8 cellular contexts compared by ENCODE assay signal in the genomic region with DNA sequence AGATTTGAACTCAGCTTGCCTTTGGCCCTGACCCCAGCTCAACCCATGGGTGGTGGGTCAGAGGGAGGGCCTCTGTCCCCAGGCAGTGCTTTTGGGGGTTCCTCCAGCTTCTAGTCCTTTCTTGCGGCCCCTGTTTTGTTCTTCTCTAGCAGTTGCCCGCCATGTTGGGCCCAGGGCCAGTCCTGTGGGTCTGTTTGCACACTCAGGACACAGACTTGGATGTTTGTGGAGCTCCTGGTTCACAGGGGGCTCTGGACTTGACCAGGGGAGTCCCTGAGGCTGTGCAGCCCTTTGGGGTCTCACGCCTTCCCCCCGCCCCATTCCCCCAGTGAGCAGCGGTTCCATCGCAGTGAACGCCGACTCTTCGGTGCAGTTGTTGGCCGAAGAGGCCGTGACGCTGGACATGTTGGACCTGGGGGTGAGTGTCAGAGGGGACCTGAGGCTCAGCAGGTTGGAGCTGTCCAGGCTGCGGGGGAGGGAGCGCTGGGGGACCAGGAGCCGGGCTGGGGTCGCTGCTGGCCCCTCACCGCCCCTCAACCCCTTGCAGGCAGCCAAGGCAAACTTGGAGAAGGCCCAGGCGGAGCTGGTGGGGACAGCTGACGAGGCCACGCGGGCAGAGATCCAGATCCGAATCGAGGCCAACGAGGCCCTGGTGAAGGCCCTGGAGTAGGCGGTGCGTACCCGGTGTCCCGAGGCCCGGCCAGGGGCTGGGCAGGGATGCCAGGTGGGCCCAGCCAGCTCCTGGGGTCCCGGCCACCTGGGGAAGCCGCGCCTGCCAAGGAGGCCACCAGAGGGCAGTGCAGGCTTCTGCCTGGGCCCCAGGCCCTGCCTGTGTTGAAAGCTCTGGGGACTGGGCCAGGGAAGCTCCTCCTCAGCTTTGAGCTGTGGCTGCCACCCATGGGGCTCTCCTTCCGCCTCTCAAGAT. TPM values are rescaled to one million over a fixed set of nuclear protein-coding genes. Genes with fewer than 3 reads are reported as not detected.
DNase-seq lines count a peak whose midpoint lies in the region; ATAC-seq and TF ChIP-seq lines count a peak whose summit lies in the region.

No MANE protein-coding gene starts in this region.

- H3K9me3 ChIP-seq in heart right ventricle (no peaks in the 10 kb centered on the region), aorta (ENCODE audit: control insufficient read depth, low read length) (no peaks in the 10 kb centered on the region)

- H3K4me3 ChIP-seq in heart right ventricle (peak overlapping the region in 7 of 10 donors; percentile 75 to 92 (median 88)), rectal smooth muscle tissue (ENCODE audit: low read length) (peak overlapping the region; percentile 46), aorta (ENCODE audit: low read length in 2 of 2) (no peak overlapping the region)

- 30 to 31% methylated on average over 33 of the region's 33 CpGs for WGBS in heart right ventricle, 2 donors
- 10 to 13% methylated on average over 30 to 33 of the region's 33 CpGs for WGBS in aorta, 2 donors

- DNase-seq in EH (ENCODE audit: low read depth) (peak; percentile 85), LHCN-M2 (ENCODE audit: low read depth) (peak; percentile 76), T-helper 1 cell (peak; percentile 67 to 82 (median 79)), amniotic epithelial cell (ENCODE audit: low read depth) (peak; percentile 76), heart right ventricle (peak; percentile 89 to 90), aorta (peak; percentile 93 to 95)

- ATAC-seq in heart right ventricle (peak; percentile 25 to 59 (median 50)), aorta (ENCODE audit: low FRiP score) (peak; percentile 68), HG02840 (IDR thresholded peaks at IDR 0.05; ENCODE audit: low FRiP score, unreplicated experiment) (no peak)

- H3K27me3 ChIP-seq in heart right ventricle (no peaks in the 10 kb centered on the region), rectal smooth muscle tissue (ENCODE audit: control insufficient read depth, insufficient read depth, low read length) (no peaks in the 10 kb centered on the region), aorta (ENCODE audit: control insufficient read depth in 1 of 2, insufficient read depth in 2 of 2, low read length in 1 of 2) (peaks cover 0 to 2% of the 10 kb centered on the region in 2 donors)

- peak; percentile 94 to 98 (median 96) for TF ChIP-seq CTCF in heart right ventricle (IDR thresholded peaks at IDR 0.05)

- H3K4me1 ChIP-seq in heart right ventricle, result peaks cover 44 to 85% (median 80%) of the 10 kb centered on the region in 9 donors
- H3K4me1 ChIP-seq in rectal smooth muscle tissue (ENCODE audit: control insufficient read depth, insufficient read depth, low read length), result peaks cover 35% of the 10 kb centered on the region
- H3K4me1 ChIP-seq in aorta (ENCODE audit: control insufficient read depth in 1 of 2, insufficient read depth in 2 of 2, low read length in 2 of 2), result no peaks in the 10 kb centered on the region

- intact Hi-C loops in heart right ventricle (cut with DNase I) (loop anchor here in 8 of 10 donors (1.0 to 10.0 kb wide), 6 partner anchors 22 to 319 kb away; a partner anchor contains a TSS), aorta (cut with DNase I) (loop anchor here (1.0 kb wide), 1 partner anchor 23 kb away; no protein-coding TSS in a partner anchor)

- H3K9ac ChIP-seq in rectal smooth muscle tissue (ENCODE audit: low read length), result no peak overlapping the region

- H3K27ac ChIP-seq in heart right ventricle, result peak overlapping the region; percentile 85 to 100 (median 100)
- H3K27ac ChIP-seq in rectal smooth muscle tissue (ENCODE audit: low read depth, low read length), result peak overlapping the region; percentile 91
- peak overlapping the region in 1 of 2 donors; percentile 81 for H3K27ac ChIP-seq in aorta (ENCODE audit: low read depth in 1 of 2, low read length in 2 of 2)

- H3K36me3 ChIP-seq in heart right ventricle (peaks cover 0 to 8% (median 0%) of the 10 kb centered on the region in 9 donors), rectal smooth muscle tissue (ENCODE audit: control insufficient read depth, insufficient read depth, low read length) (no peaks in the 10 kb centered on the region), aorta (ENCODE audit: control insufficient read depth in 1 of 2, insufficient read depth in 2 of 2, low read length in 1 of 2) (no peaks in the 10 kb centered on the region)

RNA-seq across cellular contexts. Expression of a gene that starts 2.5 kb away (rescaled TPM):
- total RNA-seq in LHCN-M2 (2014; rRNA removed) (51.3 and 64.1 TPM in 2 replicates), heart right ventricle (100 to 1,000 TPM; 491 to 770 (median 553) TPM), aorta (100 to 1,000 TPM in 1 of 2 donors, 10 to 100 TPM in 1; 92.8 to 102 TPM)
- 246 TPM for polyA plus RNA-seq in LHCN-M2 (2012)
- polyA plus RNA-seq in heart right ventricle (1,000 to 10,000 TPM in 1 of 2 donors, 100 to 1,000 TPM in 1; 821 to 2,879 TPM), aorta (100 to 1,000 TPM; 131 to 164 TPM)

RNA-seq across cellular contexts. Expression of a gene that starts 4.4 kb away (rescaled TPM):
- total RNA-seq in LHCN-M2 (2014; rRNA removed), result 12.6 and 15.6 TPM in 2 replicates
- 25.7 TPM for polyA plus RNA-seq in LHCN-M2 (2012)
- total RNA-seq in heart right ventricle, result 100 to 1,000 TPM in 2 of 10 donors, 10 to 100 TPM in 8; 45.9 to 236 (median 68.5) TPM
- polyA plus RNA-seq in heart right ventricle, result 10 to 100 TPM; 22.7 to 48.6 TPM
- total RNA-seq in aorta, result 100 to 1,000 TPM; 112 to 121 TPM
- polyA plus RNA-seq in aorta, result 10 to 100 TPM; 11.8 to 27.4 TPM

RNA-seq across cellular contexts. Expression of a gene that starts 6.2 kb away (rescaled TPM):
- 4.6 and 4.7 TPM in 2 replicates for total RNA-seq in LHCN-M2 (2014; rRNA removed)
- polyA plus RNA-seq in LHCN-M2 (2012), result 3.7 TPM
- 1 to 10 TPM in 9 of 10 donors, under 1 TPM in 1; 0.96 to 2.2 (median 1.4) TPM for total RNA-seq in heart right ventricle
- polyA plus RNA-seq in heart right ventricle, result 1 to 10 TPM in 1 of 2 donors, under 1 TPM in 1; 0.73 to 1.3 TPM
- 1 to 10 TPM; 3.0 to 3.7 TPM for total RNA-seq in aorta
- 1 to 10 TPM in 1 of 2 donors, under 1 TPM in 1; 0.88 to 1.1 TPM for polyA plus RNA-seq in aorta

RNA-seq across cellular contexts. Expression of a gene that starts 25.1 kb away (rescaled TPM):
- total RNA-seq in LHCN-M2 (2014; rRNA removed) (253 and 293 TPM in 2 replicates), heart right ventricle (100 to 1,000 TPM; 227 to 356 (median 280) TPM), aorta (100 to 1,000 TPM; 391 to 397 TPM)
- polyA plus RNA-seq in LHCN-M2 (2012), result 248 TPM
- polyA plus RNA-seq in heart right ventricle (100 to 1,000 TPM; 180 to 344 TPM), aorta (1,000 to 10,000 TPM in 1 of 2 donors, 100 to 1,000 TPM in 1; 252 to 1,634 TPM)

RNA-seq across cellular contexts. Expression of a gene that starts 31.3 kb away (rescaled TPM):
- total RNA-seq in LHCN-M2 (2014; rRNA removed) (51.8 and 64.4 TPM in 2 replicates), heart right ventricle (10 to 100 TPM in 7 of 10 donors, 1 to 10 TPM in 3; 8.2 to 19.0 (median 12.7) TPM), aorta (10 to 100 TPM; 21.9 to 23.3 TPM)
- polyA plus RNA-seq in LHCN-M2 (2012), result 71.4 TPM
- polyA plus RNA-seq in heart right ventricle (10 to 100 TPM; 40.2 to 70.2 TPM), aorta (10 to 100 TPM; 43.8 to 68.8 TPM)

Comparison
In these comparisons a context has a peak if more than half of its experiments do, and no peak if none do; other contexts are left out.
1. H3K4me3 ChIP-seq: peak in heart right ventricle (7 of 10) and rectal smooth muscle tissue (single experiment); none in aorta (0 of 2).
2. Peak in every context shown above with its lines, with median percentiles within 50 percentile points of each other: DNase-seq.